20 cellular contexts compared by ENCODE assay signal in genomic region chr18:12497296-12497695, GRCh38.
"Had no signal": no experiment of that assay in that cellular context is flagged by ENCODE, and none has a peak within 500 bp of the region (broad histone marks: within the 10 kb centered on the region; RNA-seq: fewer than 3 reads in every experiment).

No MANE protein-coding gene starts in this region.

- H3K9me3 ChIP-seq: body of pancreas, heart left ventricle, left ventricle myocardium inferior, tibial nerve had no signal

- H3K4me1 ChIP-seq: body of pancreas, heart left ventricle, left ventricle myocardium inferior, tibial nerve had no signal

- H3K4me3 ChIP-seq: body of pancreas, dorsolateral prefrontal cortex, heart left ventricle, left ventricle myocardium inferior, tibial nerve had no signal

- DNase-seq: activated CD4-positive, alpha-beta T cell treated with anti-CD3 and anti-CD28 coated beads, Interleukin-2, amount 10 ng/mL, durations not matched to agents 24 days and 14 days; activated CD8-positive, alpha-beta T cell treated with anti-CD3 and anti-CD28 coated beads for 36 hours; activated naive CD4-positive, alpha-beta T cell; activated naive CD8-positive, alpha-beta T cell treated with anti-CD3 and anti-CD28 coated beads for 36 hours; activated T-cell treated with anti-CD3 and anti-CD28 coated beads, Interleukin-2, amount 50 U/mL, for 1 hour; amniotic stem cell; body of pancreas; caudate nucleus; dorsolateral prefrontal cortex; foreskin melanocyte; heart left ventricle; left ventricle myocardium inferior; occipital lobe; posterior cingulate gyrus; T-cell; T1000 had no signal

- H3K36me3 Mint-ChIP-seq: activated naive CD8-positive, alpha-beta T cell treated with anti-CD3 and anti-CD28 coated beads for 36 hours; T-cell had no signal

- H3K27me3 Mint-ChIP-seq: activated CD4-positive, alpha-beta T cell treated with anti-CD3 and anti-CD28 coated beads, Interleukin-2, amount 10 ng/mL, durations not matched to agents 24 days and 14 days; activated CD8-positive, alpha-beta T cell treated with anti-CD3 and anti-CD28 coated beads for 36 hours; activated naive CD8-positive, alpha-beta T cell treated with anti-CD3 and anti-CD28 coated beads for 36 hours; activated T-helper 17 cell treated with anti-CD3 and anti-CD28 coated beads, Interleukin-2, amount 50 U/mL, for 72 hours; stimulated activated naive CD8-positive, alpha-beta T cell treated with anti-CD3 and anti-CD28 coated beads, Interleukin-15, Interleukin-2, amounts not matched to agents 100 ng/mL and 50 ng/mL, for 24 hours; T-cell had no signal

- H3K27me3 ChIP-seq: body of pancreas, dorsolateral prefrontal cortex, heart left ventricle, tibial nerve had no signal

- H3K4me1 Mint-ChIP-seq: activated T-helper 17 cell treated with anti-CD3 and anti-CD28 coated beads, Interleukin-2, amount 50 U/mL, for 72 hours; nephron; T-cell had no signal

- ATAC-seq: activated CD8-positive, alpha-beta T cell treated with anti-CD3 and anti-CD28 coated beads for 36 hours; activated T-helper 17 cell treated with anti-CD3 and anti-CD28 coated beads, Interleukin-2, amount 50 U/mL, for 72 hours; body of pancreas; heart left ventricle; T-cell had no signal

- H3K9me3 Mint-ChIP-seq: activated CD4-positive, alpha-beta T cell treated with anti-CD3 and anti-CD28 coated beads, Interleukin-2, amount 10 ng/mL, durations not matched to agents 24 days and 14 days; activated CD8-positive, alpha-beta T cell treated with anti-CD3 and anti-CD28 coated beads for 36 hours; activated naive CD8-positive, alpha-beta T cell treated with anti-CD3 and anti-CD28 coated beads for 36 hours; activated T-helper 17 cell treated with anti-CD3 and anti-CD28 coated beads, Interleukin-2, amount 50 U/mL, for 72 hours; nephron; stimulated activated naive CD8-positive, alpha-beta T cell treated with anti-CD3 and anti-CD28 coated beads, Interleukin-15, Interleukin-2, amounts not matched to agents 100 ng/mL and 50 ng/mL, for 24 hours; T-cell had no signal

- H3K4me3 Mint-ChIP-seq: activated CD4-positive, alpha-beta T cell treated with anti-CD3 and anti-CD28 coated beads, Interleukin-2, amount 10 ng/mL, durations not matched to agents 24 days and 14 days; activated CD8-positive, alpha-beta T cell treated with anti-CD3 and anti-CD28 coated beads for 36 hours; activated naive CD8-positive, alpha-beta T cell treated with anti-CD3 and anti-CD28 coated beads for 36 hours; activated T-helper 17 cell treated with anti-CD3 and anti-CD28 coated beads, Interleukin-2, amount 50 U/mL, for 72 hours; nephron; stimulated activated naive CD8-positive, alpha-beta T cell treated with anti-CD3 and anti-CD28 coated beads, Interleukin-15, Interleukin-2, amounts not matched to agents 100 ng/mL and 50 ng/mL, for 24 hours; T-cell had no signal

- H3K27ac ChIP-seq: body of pancreas, dorsolateral prefrontal cortex, heart left ventricle, left ventricle myocardium inferior, tibial nerve had no signal

- H3K27ac Mint-ChIP-seq: activated CD4-positive, alpha-beta T cell treated with anti-CD3 and anti-CD28 coated beads, Interleukin-2, amount 10 ng/mL, durations not matched to agents 24 days and 14 days; activated CD8-positive, alpha-beta T cell treated with anti-CD3 and anti-CD28 coated beads for 36 hours; activated naive CD8-positive, alpha-beta T cell treated with anti-CD3 and anti-CD28 coated beads for 36 hours; activated T-helper 17 cell treated with anti-CD3 and anti-CD28 coated beads, Interleukin-2, amount 50 U/mL, for 72 hours; nephron; stimulated activated naive CD8-positive, alpha-beta T cell treated with anti-CD3 and anti-CD28 coated beads, Interleukin-15, Interleukin-2, amounts not matched to agents 100 ng/mL and 50 ng/mL, for 24 hours; T-cell had no signal
